Comparison of ENCODE assay signal across 16 cellular contexts in the genomic region with DNA sequence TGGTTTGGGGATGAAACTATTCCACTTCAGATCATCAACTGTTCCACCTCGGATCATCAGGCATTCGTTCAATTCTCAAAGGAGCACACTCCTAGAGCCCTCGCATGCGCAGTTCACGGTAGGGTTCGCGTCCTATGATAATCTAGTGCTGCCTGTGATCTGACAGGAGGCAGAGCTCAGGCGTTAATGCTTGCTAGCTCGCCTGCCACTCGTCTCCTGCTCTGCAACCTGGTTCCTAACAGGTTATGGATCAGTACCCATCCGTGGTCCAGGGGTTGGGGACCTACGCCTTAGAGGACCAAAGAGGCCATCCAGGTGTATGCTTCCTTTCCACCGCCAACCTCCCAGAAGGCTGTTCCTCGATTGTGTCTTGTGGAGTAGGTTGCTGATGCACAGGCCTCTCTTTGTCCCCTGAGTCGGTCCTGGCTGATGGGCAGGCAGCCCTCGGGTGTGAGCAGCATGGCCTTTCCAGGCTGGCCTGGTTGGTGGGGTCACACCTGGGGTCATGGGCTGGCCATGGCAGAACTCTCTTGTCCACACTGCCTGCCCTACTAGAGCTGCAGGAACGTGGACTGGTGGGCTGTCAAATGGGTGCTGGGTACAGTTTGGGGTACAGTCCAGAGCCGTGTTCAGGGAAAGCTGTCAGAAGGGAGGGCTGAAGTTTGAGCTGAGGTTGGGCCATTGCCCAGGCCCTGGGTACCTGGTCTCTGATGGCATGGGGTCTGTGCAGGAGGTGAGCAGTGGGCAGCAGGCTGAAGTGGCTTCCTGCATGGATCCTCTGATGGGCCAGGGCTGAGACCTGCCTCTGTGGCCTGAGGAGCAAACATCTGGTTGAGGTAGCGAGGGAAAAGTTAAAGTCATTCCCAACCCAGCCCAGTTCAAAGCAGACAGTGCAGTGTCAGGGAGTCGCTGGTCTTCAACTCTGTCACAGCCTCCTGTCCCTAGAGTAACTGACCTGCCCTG. TPM values are rescaled to one million over a fixed set of nuclear protein-coding genes. Genes with fewer than 3 reads are reported as not detected.
A peak's percentile ranks its signal among the peaks of the same experiment; 100 is the strongest.
DNase-seq lines count a peak whose midpoint lies in the region; TF ChIP-seq lines count a peak whose summit lies in the region.
"Had no signal": no experiment of that assay in that cellular context is flagged by ENCODE, and none has a peak within 500 bp of the region (broad histone marks: within the 10 kb centered on the region; RNA-seq: fewer than 3 reads in every experiment).

No MANE protein-coding gene starts in this region.

- H3K4me3 ChIP-seq in ascending aorta (no peak overlapping the region), esophagus squamous epithelium (no peak overlapping the region), osteoblast (ENCODE audit: insufficient read depth, low read length) (no peak overlapping the region), tibial artery (no peak overlapping the region), PC-9 (no peak overlapping the region)
- H3K4me3 ChIP-seq: adrenal gland, dorsolateral prefrontal cortex had no signal

- H3K9me2 ChIP-seq in PC-9 (ENCODE audit: insufficient read depth): no peaks in the 10 kb centered on the region

- H3K4me2 ChIP-seq in osteoblast (ENCODE audit: insufficient read depth, low read length) (no peak overlapping the region), PC-9 (no peak overlapping the region)

- POLR2A ChIA-PET in PC-9 (lab: Charles Lee; ENCODE audit: unreplicated experiment): no interaction called here

- H3K36me3 ChIP-seq in ascending aorta (no peaks in the 10 kb centered on the region), esophagus squamous epithelium (no peaks in the 10 kb centered on the region), osteoblast (ENCODE audit: insufficient read depth, low read length) (no peaks in the 10 kb centered on the region), tibial artery (no peaks in the 10 kb centered on the region), PC-9 (ENCODE audit: low read depth) (no peaks in the 10 kb centered on the region)
- H3K36me3 ChIP-seq: adrenal gland had no signal

- no peak for TF ChIP-seq POLR2A in esophagus squamous epithelium (IDR thresholded peaks at IDR 0.05)

- intact Hi-C loops in ascending aorta (cut with DNase I) (no loop called here), esophagus squamous epithelium (cut with DNase I) (no loop called here), tibial artery (cut with DNase I; ENCODE audit: low total_unique reads) (no loop called here), PC-9 (cut with micrococcal nuclease; ENCODE audit: unreplicated experiment) (no loop called here)

- no peak for TF ChIP-seq CTCF in ascending aorta (IDR thresholded peaks at IDR 0.05)
- no peak for TF ChIP-seq CTCF in esophagus squamous epithelium (IDR thresholded peaks at IDR 0.05)
- no peak for TF ChIP-seq CTCF in osteoblast (IDR thresholded peaks at IDR 0.05; ENCODE audit: extremely low read depth, low read depth, low read length)
- no peak for TF ChIP-seq CTCF in tibial artery (IDR thresholded peaks at IDR 0.05)
- TF ChIP-seq CTCF in PC-9 (conservative IDR thresholded peaks at IDR 0.05): no peak

- no TSS peak for BruUV-seq in PC-9 (replicated peaks; lab: Mats Ljungman, UMichigan)

- CTCF ChIA-PET in PC-9 (lab: Charles Lee): no interaction called here

- H3F3A ChIP-seq in PC-9 (ENCODE audit: insufficient read depth, low read depth): no peaks in the 10 kb centered on the region

- H3K79me2 ChIP-seq in osteoblast (ENCODE audit: insufficient read depth, low read length): no peaks in the 10 kb centered on the region
- no peaks in the 10 kb centered on the region for H3K79me2 ChIP-seq in PC-9 (ENCODE audit: low read depth)

- peaks cover 42% of the 10 kb centered on the region for H4K20me1 ChIP-seq in osteoblast (ENCODE audit: insufficient read depth, low read length)
- H4K20me1 ChIP-seq in PC-9 (ENCODE audit: insufficient read depth): no peaks in the 10 kb centered on the region; the same call in 1 of the 2 replicates

- H3K27ac ChIP-seq in ascending aorta (peak overlapping the region; percentile 82 to 87), esophagus squamous epithelium (peak overlapping the region; percentile 79 to 85 (median 80)), osteoblast (ENCODE audit: low read depth, low read length) (no peak overlapping the region), tibial artery (peak overlapping the region; percentile 74 to 79), PC-9 (no peak overlapping the region)

- DNase-seq in ascending aorta (ENCODE audit: low spot score in 2 of 2) (no peak), esophagus squamous epithelium (lab: John Stamatoyannopoulos, UW) (no peak), osteoblast (ENCODE audit: insufficient read length, low spot score, missing footprints) (peak; percentile 56), tibial artery (peak in 1 of 2 donors; percentile 55), SW480 (ENCODE audit: low spot score) (no peak), hippocampal formation (lab: John Stamatoyannopoulos, UW) (no peak), PC-9 (no peak)
- DNase-seq: activated CD4-positive, alpha-beta T cell treated with anti-CD3 and anti-CD28 coated beads for 1 hour; activated T-cell treated with anti-CD3 and anti-CD28 coated beads, Interleukin-2, amount 50 U/mL, for 4 hours; CD8-positive, alpha-beta T cell; dorsolateral prefrontal cortex; natural killer cell; NCI-H1417; NCI-H345; OCI-M1 had no signal

- H2AFZ ChIP-seq in osteoblast (ENCODE audit: low read length) (no peak overlapping the region), PC-9 (no peak overlapping the region)

- H3K27me3 ChIP-seq in ascending aorta (no peaks in the 10 kb centered on the region), esophagus squamous epithelium (no peaks in the 10 kb centered on the region), osteoblast (ENCODE audit: insufficient read depth, low read length) (peaks cover 2% of the 10 kb centered on the region), tibial artery (no peaks in the 10 kb centered on the region), PC-9 (ENCODE audit: insufficient read depth, low read depth) (no peaks in the 10 kb centered on the region)
- H3K27me3 ChIP-seq: adrenal gland, dorsolateral prefrontal cortex had no signal

- WGBS in esophagus squamous epithelium, 2 donors: 81 to 91% methylated on average over 15 to 16 of the region's 20 CpGs

- H3K9me3 ChIP-seq in ascending aorta (no peaks in the 10 kb centered on the region), esophagus squamous epithelium (no peaks in the 10 kb centered on the region), osteoblast (ENCODE audit: low read depth, low read length) (no peaks in the 10 kb centered on the region), tibial artery (no peaks in the 10 kb centered on the region), PC-9 (ENCODE audit: insufficient read depth, low read depth) (no peaks in the 10 kb centered on the region)
- H3K9me3 ChIP-seq: adrenal gland had no signal

- H3K4me1 ChIP-seq in ascending aorta (peaks cover 20 to 60% of the 10 kb centered on the region in 2 donors), esophagus squamous epithelium (peaks cover 38 to 93% (median 47%) of the 10 kb centered on the region in 3 donors), osteoblast (ENCODE audit: insufficient read depth, low read length) (peaks cover 12% of the 10 kb centered on the region), tibial artery (peaks cover 5 to 88% (median 64%) of the 10 kb centered on the region in 4 donors), PC-9 (replicated peaks; ENCODE audit: insufficient read depth) (no peaks in the 10 kb centered on the region)

RNA-seq across cellular contexts. Expression of a gene that starts 11.1 kb away (rescaled TPM):
- total RNA-seq in ascending aorta: 36.5 TPM
- total RNA-seq in esophagus squamous epithelium: 10 to 100 TPM in 1 of 4 donors, 1 to 10 TPM in 3; 3.9 to 13.9 (median 5.1) TPM
- total RNA-seq in osteoblast: 5.4 and 6.8 TPM in 2 replicates
- total RNA-seq in PC-9 (2021): 10.7 and 12.1 TPM in 2 replicates

Comparison
In these comparisons a context has a peak if more than half of its experiments do, and no peak if none do; other contexts are left out.
1. H3K27ac ChIP-seq: peak in ascending aorta (2 of 2), esophagus squamous epithelium (4 of 4) and tibial artery (2 of 2); none in osteoblast (single experiment) and PC-9 (single experiment).